In the genomic region with DNA sequence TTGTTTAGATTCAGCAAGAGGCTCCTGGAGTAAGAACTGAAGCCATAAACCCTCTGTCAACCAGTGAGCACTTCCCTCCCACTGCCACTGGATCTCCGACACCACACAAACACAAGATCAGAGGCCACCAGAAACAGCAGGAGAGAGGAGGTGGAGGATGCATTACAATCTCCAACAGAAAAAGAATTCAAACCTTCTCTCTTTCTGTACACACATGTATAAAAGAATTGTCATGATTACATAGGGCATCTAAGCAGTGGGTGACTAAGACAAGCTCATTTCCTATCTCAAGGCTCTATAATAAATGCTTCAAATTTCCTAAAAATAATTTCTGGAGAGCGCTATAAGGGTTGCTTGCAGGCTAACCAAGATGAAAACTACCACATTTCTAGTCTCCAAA, we compare ENCODE assay signal across 11 cellular contexts. TPM values are rescaled to one million over a fixed set of nuclear protein-coding genes. Genes with fewer than 3 reads are reported as not detected.
DNase-seq lines count a peak whose midpoint lies in the region; ATAC-seq and TF ChIP-seq lines count a peak whose summit lies in the region.
"Had no signal": no experiment of that assay in that cellular context is flagged by ENCODE, and none has a peak within 500 bp of the region (broad histone marks: within the 10 kb centered on the region; RNA-seq: fewer than 3 reads in every experiment).

No MANE protein-coding gene starts in this region.

- 0 out of 2 replicates have a peak overlapping the region, but pooled peaks have one; percentile 14 for H3K27ac ChIP-seq in HUES6 (ENCODE audit: low read depth, low read length)
- peak overlapping the region; percentile 40 to 74 (median 73) for H3K27ac ChIP-seq in body of pancreas
- H3K27ac ChIP-seq in layer of hippocampus (ENCODE audit: low read depth, low read length) = peak overlapping the region; percentile 23
- peak overlapping the region; percentile 28 for H3K27ac ChIP-seq in temporal lobe (ENCODE audit: low read depth, low read length)

- H3K4me3 ChIP-seq in HUES6 (ENCODE audit: low read depth, low read length) (no peak overlapping the region), body of pancreas (no peak overlapping the region)

- ATAC-seq in body of pancreas = no peak
- ATAC-seq: stimulated activated effector memory CD8-positive, alpha-beta T cell treated with anti-CD3 and anti-CD28 coated beads, Interleukin-12 subunit alpha, Interleukin-12 subunit beta, amount 100 ng/mL, for 72 hours had no signal

- DNase-seq in body of pancreas (no peak), RPMI8226 (no peak), globus pallidus (ENCODE audit: low spot score) (no peak), GM13976 (ENCODE audit: low spot score) (no peak)
- DNase-seq in activated T-cell treated with anti-CD3 and anti-CD28 coated beads, Interleukin-2, amount 50 U/mL, for 48 hours = no peak
- DNase-seq: NCI-H1417; stimulated activated CD4-positive, alpha-beta T cell treated with anti-CD3 and anti-CD28 coated beads, Interleukin-12 subunit alpha, Interleukin-12 subunit beta, amount 100 ng/mL, for 4 hours had no signal

- TF ChIP-seq POLR2A in body of pancreas (IDR thresholded peaks at IDR 0.05) = no peak

- no peaks in the 10 kb centered on the region for H3K9me3 ChIP-seq in HUES6 (ENCODE audit: control insufficient read depth, insufficient read depth, low read depth, low read length)
- no peaks in the 10 kb centered on the region for H3K9me3 ChIP-seq in body of pancreas

- no peak overlapping the region for H3K9ac ChIP-seq in HUES6 (ENCODE audit: low read length)

- in situ Hi-C loops in GM13976 (cut with MboI; ENCODE audit: low sequenced_read_pairs, unreplicated experiment) = no loop called here

- H3K36me3 ChIP-seq in HUES6 (ENCODE audit: control insufficient read depth, insufficient read depth, low read length) (no peaks in the 10 kb centered on the region), body of pancreas (replicated peaks in 1 of 2; ENCODE audit: insufficient read depth in 1 of 2, low read depth in 2 of 2) (no peaks in the 10 kb centered on the region)

- TF ChIP-seq CTCF in body of pancreas (IDR thresholded peaks at IDR 0.05) = no peak
- no peak for TF ChIP-seq CTCF in GM13976 (IDR thresholded peaks at IDR 0.05; ENCODE audit: borderline replicate concordance, control extremely low read depth, extremely low read depth, insufficient read depth, missing control alignments)

- peaks cover 19% of the 10 kb centered on the region; the same call in 1 of the 2 replicates for H3K4me1 ChIP-seq in HUES6 (ENCODE audit: control insufficient read depth, insufficient read depth, low read length)
- peaks cover 95% of the 10 kb centered on the region for H3K4me1 ChIP-seq in body of pancreas

- H3K27me3 ChIP-seq in HUES6 (ENCODE audit: control insufficient read depth, insufficient read depth, low read length) = no peaks in the 10 kb centered on the region
- H3K27me3 ChIP-seq in body of pancreas = no peaks in the 10 kb centered on the region
- H3K27me3 ChIP-seq in layer of hippocampus (ENCODE audit: control insufficient read depth, insufficient read depth, low read length) = no peaks in the 10 kb centered on the region

- intact Hi-C loops in body of pancreas (cut with DNase I) = no loop called here

- WGBS in body of pancreas, 2 donors = 84 to 88% methylated on average over 2 of the region's 2 CpGs

RNA-seq across cellular contexts. Expression of a gene that starts 27.1 kb away (rescaled TPM):
- total RNA-seq in body of pancreas (100 to 1,000 TPM in 1 of 2 donors, 10 to 100 TPM in 1; 63.8 to 111 TPM), temporal lobe (6.1 TPM)

Comparison
In these comparisons a context has a peak if more than half of its experiments do, and no peak if none do; other contexts are left out.
1. H3K27ac ChIP-seq: peak in every context shown above with its lines; median percentile 73 in body of pancreas; 28 in temporal lobe; 23 in layer of hippocampus; 14 in HUES6.